14 cellular contexts compared by ENCODE assay signal in the genomic region with DNA sequence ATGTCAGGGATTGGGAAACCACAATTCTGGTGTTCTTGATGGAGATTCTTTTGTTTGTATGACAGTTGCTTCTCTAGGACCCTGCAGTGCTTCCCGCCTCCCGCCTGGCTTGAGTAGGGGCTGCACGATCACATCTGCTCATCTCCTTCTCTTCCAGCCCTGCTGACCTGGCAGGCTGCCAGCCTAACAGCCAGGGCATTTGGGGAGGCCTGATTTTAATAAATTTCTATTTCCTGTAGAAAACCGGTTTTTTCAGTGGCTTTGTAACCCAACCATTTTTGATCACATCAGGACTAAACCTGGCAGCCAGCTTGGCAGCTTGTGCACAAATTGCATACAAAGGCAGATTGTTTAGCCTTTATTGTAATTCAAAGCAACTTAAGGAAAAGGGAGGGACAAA.
DNase-seq lines count a peak whose midpoint lies in the region; ATAC-seq and TF ChIP-seq lines count a peak whose summit lies in the region.
"Had no signal": no experiment of that assay in that cellular context is flagged by ENCODE, and none has a peak within 500 bp of the region (broad histone marks: within the 10 kb centered on the region; RNA-seq: fewer than 3 reads in every experiment).

No MANE protein-coding gene starts in this region.

- TF ChIP-seq CTCF in PC-3 (conservative IDR thresholded peaks at IDR 0.05; ENCODE audit: low read depth, low read length) = no peak
- TF ChIP-seq CTCF in CD14-positive monocyte (IDR thresholded peaks at IDR 0.05) = no peak

- no peaks in the 10 kb centered on the region for H3K27me3 ChIP-seq in BLaER1 treated with 17β-estradiol and CSF1 and Interleukin-3, amounts not matched to agents 10 nM and 100 nM
- H3K27me3 ChIP-seq in PC-3 (ENCODE audit: low read length) = no peaks in the 10 kb centered on the region

- ATAC-seq in PC-3 = peak; percentile 16; the same call in 1 of the 2 replicates
- ATAC-seq in HG03095 (IDR thresholded peaks at IDR 0.05; ENCODE audit: unreplicated experiment) = no peak
- no peak for ATAC-seq in GM18505 (IDR thresholded peaks at IDR 0.05; ENCODE audit: unreplicated experiment)
- ATAC-seq: heart right ventricle had no signal

- no peaks in the 10 kb centered on the region for H3F3A ChIP-seq in PC-3 (ENCODE audit: low read length, unreplicated experiment)

- no peaks in the 10 kb centered on the region for H4K20me1 ChIP-seq in BLaER1 treated with 17β-estradiol and CSF1 and Interleukin-3, amounts not matched to agents 10 nM and 100 nM
- H4K20me1 ChIP-seq in PC-3 (ENCODE audit: low read length) = no peaks in the 10 kb centered on the region

- no peaks in the 10 kb centered on the region for H3K79me2 ChIP-seq in PC-3 (ENCODE audit: low read length)

- CTCF ChIA-PET in PC-3 (lab: Charles Lee) = no interaction called here

- no peak overlapping the region for H3K9ac ChIP-seq in BLaER1 treated with 17β-estradiol and CSF1 and Interleukin-3, amounts not matched to agents 10 nM and 100 nM
- H3K9ac ChIP-seq in PC-3 (ENCODE audit: low read length) = no peak overlapping the region

- TF ChIP-seq POLR2A in GM18505 (IDR thresholded peaks at IDR 0.05; ENCODE audit: borderline replicate concordance, extremely low read depth, insufficient read depth, insufficient read length) = no peak

- intact Hi-C loops in PC-3 (cut with micrococcal nuclease) (loop anchor here (5.0 kb wide), 1 partner anchor 200 kb away; no protein-coding TSS in a partner anchor), CD14-positive monocyte (cut with micrococcal nuclease) (no loop called here)

- POLR2A ChIA-PET in PC-3 (lab: Charles Lee; ENCODE audit: unreplicated experiment) = no interaction called here

- H3K9me3 Mint-ChIP-seq in CD14-positive monocyte = peaks cover 0 to 3% (median 0%) of the 10 kb centered on the region in 7 donors
- H3K9me3 Mint-ChIP-seq: activated naive CD4-positive, alpha-beta T cell treated with anti-CD3 and anti-CD28 coated beads for 36 hours; dendritic cell treated with granulocyte-macrophage colony-stimulating factor and Interleukin-4, amounts not matched to agents 40 ng/mL and 50 ng/mL, for 4 days had no signal

- peaks cover 0 to 33% (median 15%) of the 10 kb centered on the region in 10 experiments; a peak in 12 of 20 replicates for H3K4me1 ChIP-seq in BLaER1 treated with 17β-estradiol and CSF1 and Interleukin-3, amounts not matched to agents 10 nM and 100 nM
- H3K4me1 ChIP-seq in PC-3 (ENCODE audit: insufficient read depth, low read length) = peaks cover 43% of the 10 kb centered on the region

- no peaks in the 10 kb centered on the region for H3K4me1 Mint-ChIP-seq in CD14-positive monocyte

- H2AFZ ChIP-seq in PC-3 (ENCODE audit: low read length) = no peak overlapping the region

- H3K9me3 ChIP-seq in BLaER1 treated with 17β-estradiol and CSF1 and Interleukin-3, amounts not matched to agents 10 nM and 100 nM (replicated peaks in 1 of 11) = peaks cover 0 to 17% (median 0%) of the 10 kb centered on the region in 11 experiments; a peak in 4 of 22 replicates
- no peaks in the 10 kb centered on the region for H3K9me3 ChIP-seq in PC-3 (ENCODE audit: low read length)
- H3K9me3 ChIP-seq: heart right ventricle had no signal

- H3K36me3 Mint-ChIP-seq in CD14-positive monocyte = no peaks in the 10 kb centered on the region

- peak overlapping the region in 8 of 11 experiments; percentile 8 to 58 (median 20); a peak in 9 of 22 replicates for H3K4me2 ChIP-seq in BLaER1 treated with 17β-estradiol and CSF1 and Interleukin-3, amounts not matched to agents 10 nM and 100 nM
- H3K4me2 ChIP-seq in PC-3 (ENCODE audit: low read length) = peak overlapping the region; percentile 29

- H3K9me2 ChIP-seq in PC-3 (replicated peaks; ENCODE audit: low read length) = no peaks in the 10 kb centered on the region

- no peaks in the 10 kb centered on the region for H3K36me3 ChIP-seq in BLaER1 treated with 17β-estradiol and CSF1 and Interleukin-3, amounts not matched to agents 10 nM and 100 nM
- no peaks in the 10 kb centered on the region for H3K36me3 ChIP-seq in PC-3 (ENCODE audit: low read depth, low read length)
- H3K36me3 ChIP-seq: heart right ventricle had no signal

- H3K4me3 ChIP-seq in BLaER1 treated with 17β-estradiol and CSF1 and Interleukin-3, amounts not matched to agents 10 nM and 100 nM = no peak overlapping the region
- no peak overlapping the region for H3K4me3 ChIP-seq in PC-3 (ENCODE audit: low read length)
- H3K4me3 ChIP-seq: heart right ventricle had no signal

- H3K27ac ChIP-seq in BLaER1 treated with 17β-estradiol and CSF1 and Interleukin-3, amounts not matched to agents 10 nM and 100 nM = no peak overlapping the region
- H3K27ac ChIP-seq in PC-3 (ENCODE audit: low read length) = peak overlapping the region; percentile 73
- H3K27ac ChIP-seq: C4-2B, heart right ventricle had no signal

- peaks cover 0 to 5% (median 2%) of the 10 kb centered on the region in 3 donors for H3K27me3 Mint-ChIP-seq in CD14-positive monocyte (ENCODE audit: low read depth in 3 of 3)
- H3K27me3 Mint-ChIP-seq: dendritic cell treated with granulocyte-macrophage colony-stimulating factor and Interleukin-4, amounts not matched to agents 40 ng/mL and 50 ng/mL, for 4 days had no signal

- H3K27ac Mint-ChIP-seq in CD14-positive monocyte = no peak overlapping the region
- H3K27ac Mint-ChIP-seq: activated naive CD4-positive, alpha-beta T cell treated with anti-CD3 and anti-CD28 coated beads for 36 hours; dendritic cell treated with granulocyte-macrophage colony-stimulating factor and Interleukin-4, amounts not matched to agents 40 ng/mL and 50 ng/mL, for 4 days had no signal

- DNase-seq in NCI-H128 (lab: John Stamatoyannopoulos, UW; ENCODE audit: unreplicated experiment) (peak; percentile 14), PC-3 (peak; percentile 92), iPS-NIHi7 (ENCODE audit: extremely low spot score) (peak; percentile 27), CD14-positive monocyte (ENCODE audit: low spot score) (no peak)
- DNase-seq in central memory CD4-positive, alpha-beta T cell = no peak
- DNase-seq: activated CD4-positive, alpha-beta T cell treated with anti-CD3 and anti-CD28 coated beads for 48 hours; activated naive CD4-positive, alpha-beta T cell treated with anti-CD3 and anti-CD28 coated beads for 36 hours; stimulated activated naive CD4-positive, alpha-beta T cell treated with Interleukin-2 at 50 U/mL for 16 hours had no signal

- H3K4me3 Mint-ChIP-seq in CD14-positive monocyte = no peak overlapping the region
- H3K4me3 Mint-ChIP-seq: activated naive CD4-positive, alpha-beta T cell treated with anti-CD3 and anti-CD28 coated beads for 36 hours; dendritic cell treated with granulocyte-macrophage colony-stimulating factor and Interleukin-4, amounts not matched to agents 40 ng/mL and 50 ng/mL, for 4 days had no signal

- BruUV-seq in PC-3 (replicated peaks; lab: Mats Ljungman, UMichigan) = no TSS peak

Comparison
In these comparisons a context has a peak if more than half of its experiments do, and no peak if none do; other contexts are left out.
1. DNase-seq: peak in NCI-H128 (single experiment), PC-3 (single experiment) and iPS-NIHi7 (single experiment); none in central memory CD4-positive, alpha-beta T cell (single experiment) and CD14-positive monocyte (single experiment).